19 cellular contexts compared by ENCODE assay signal in the genomic region with DNA sequence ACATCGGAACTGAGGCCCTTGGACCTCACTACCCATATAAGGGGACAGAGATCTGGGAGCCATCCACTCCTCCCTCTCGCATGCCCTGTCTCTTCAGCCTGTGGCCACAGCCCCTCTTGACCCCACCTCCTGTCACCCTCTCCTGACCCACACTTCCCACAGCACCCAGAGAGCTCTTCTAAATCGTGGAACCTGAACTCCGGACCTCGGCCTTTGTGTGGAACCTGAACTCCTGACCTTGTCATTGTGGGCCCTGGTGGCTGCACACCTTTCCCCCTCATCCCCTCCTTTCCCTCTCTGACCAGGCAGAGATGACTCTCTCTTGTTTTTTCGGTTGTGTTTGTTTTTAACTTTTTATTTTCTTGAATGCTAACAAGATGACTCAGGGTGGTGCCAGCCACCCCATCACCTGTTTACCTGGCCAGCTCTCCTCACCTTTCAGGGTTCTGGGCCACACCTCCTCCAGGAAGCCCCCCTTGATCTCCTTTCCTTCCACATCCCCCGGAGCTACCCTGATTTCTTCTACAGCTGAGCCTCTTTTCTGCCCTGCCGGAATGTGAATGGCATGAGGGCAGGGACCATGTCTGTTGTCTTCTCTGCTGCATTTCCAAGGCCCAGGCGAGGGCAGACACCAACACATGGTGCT. TPM values are rescaled to one million over a fixed set of nuclear protein-coding genes. Genes with fewer than 3 reads are reported as not detected.
DNase-seq lines count a peak whose midpoint lies in the region; ATAC-seq and TF ChIP-seq lines count a peak whose summit lies in the region.
"Had no signal": no experiment of that assay in that cellular context is flagged by ENCODE, and none has a peak within 500 bp of the region (broad histone marks: within the 10 kb centered on the region; RNA-seq: fewer than 3 reads in every experiment).

No MANE protein-coding gene starts in this region.

- H3K9me3 Mint-ChIP-seq in activated CD4-positive, alpha-beta T cell treated with anti-CD3 and anti-CD28 coated beads, Interleukin-2, amount 10 ng/mL, durations not matched to agents 7 days and 5 days = no peaks in the 10 kb centered on the region
- H3K9me3 Mint-ChIP-seq in CD4-positive, alpha-beta T cell = no peaks in the 10 kb centered on the region
- H3K9me3 Mint-ChIP-seq in activated naive CD8-positive, alpha-beta T cell treated with anti-CD3 and anti-CD28 coated beads, Interleukin-2, amount 50 U/mL, for 24 hours = no peaks in the 10 kb centered on the region
- no peaks in the 10 kb centered on the region for H3K9me3 Mint-ChIP-seq in neural crest cell

- intact Hi-C loops in CD4-positive, alpha-beta T cell (cut with DNase I, micrococcal nuclease) = loop anchor here in 1 of 2 experiments (10.0 kb wide), 1 partner anchor 422 kb away; a partner anchor contains a TSS

- no peak overlapping the region for H3K4me3 Mint-ChIP-seq in activated CD4-positive, alpha-beta T cell treated with anti-CD3 and anti-CD28 coated beads, Interleukin-2, amount 10 ng/mL, durations not matched to agents 7 days and 5 days
- peak overlapping the region; percentile 51 for H3K4me3 Mint-ChIP-seq in CD4-positive, alpha-beta T cell
- H3K4me3 Mint-ChIP-seq in activated naive CD8-positive, alpha-beta T cell treated with anti-CD3 and anti-CD28 coated beads, Interleukin-2, amount 50 U/mL, for 24 hours = no peak overlapping the region
- H3K4me3 Mint-ChIP-seq in neural crest cell = peak overlapping the region; percentile 19

- no peaks in the 10 kb centered on the region for H3K9me3 ChIP-seq in CD4-positive, alpha-beta T cell (ENCODE audit: control insufficient read depth, low read length)
- H3K9me3 ChIP-seq: BLaER1 had no signal

- no peak for DNase-seq in activated CD4-positive, alpha-beta T cell treated with anti-CD3 and anti-CD28 coated beads, Interleukin-2, amount 10 ng/mL, durations not matched to agents 7 days and 5 days
- no peak for DNase-seq in activated CD4-positive, alpha-beta T cell treated with anti-CD3 and anti-CD28 coated beads, Interleukin-2, amount 50 U/mL, for 4 hours
- no peak for DNase-seq in CD4-positive, alpha-beta T cell
- DNase-seq in activated naive CD8-positive, alpha-beta T cell treated with anti-CD3 and anti-CD28 coated beads, Interleukin-2, amount 50 U/mL, for 24 hours = no peak
- DNase-seq in neural crest cell (ENCODE audit: low read depth, low spot score) = no peak
- DNase-seq in COLO668 (lab: John Stamatoyannopoulos, UW; ENCODE audit: unreplicated experiment) = no peak
- DNase-seq: 8988T, GF-D8, GM23248, MG63, NCI-H1105, NCI-H1694, NCI-H510A treated with DMSO at 0.1 percent for 48 hours, NCI-H82, PC-3 had no signal

- no peaks in the 10 kb centered on the region for H3K27me3 ChIP-seq in CD4-positive, alpha-beta T cell (ENCODE audit: control insufficient read depth, insufficient read depth, low read length)
- H3K27me3 ChIP-seq: BLaER1, MG63 had no signal

- POLR2A ChIA-PET in activated CD4-positive, alpha-beta T cell treated with anti-CD3 and anti-CD28 coated beads, Interleukin-2, amount 10 ng/mL, durations not matched to agents 7 days and 5 days (lab: Charles Lee) = no interaction called here
- POLR2A ChIA-PET in CD4-positive, alpha-beta T cell (lab: Charles Lee) = interaction anchor here (0.9 kb wide), 1 partner anchor 132 kb away, joined by 3 read pairs; no protein-coding TSS in a partner anchor

- no peaks in the 10 kb centered on the region for H3K27me3 Mint-ChIP-seq in activated CD4-positive, alpha-beta T cell treated with anti-CD3 and anti-CD28 coated beads, Interleukin-2, amount 10 ng/mL, durations not matched to agents 7 days and 5 days
- H3K27me3 Mint-ChIP-seq in CD4-positive, alpha-beta T cell = no peaks in the 10 kb centered on the region
- no peaks in the 10 kb centered on the region for H3K27me3 Mint-ChIP-seq in activated naive CD8-positive, alpha-beta T cell treated with anti-CD3 and anti-CD28 coated beads, Interleukin-2, amount 50 U/mL, for 24 hours
- no peaks in the 10 kb centered on the region for H3K27me3 Mint-ChIP-seq in neural crest cell (ENCODE audit: low read depth)

- no peak overlapping the region for H3K27ac ChIP-seq in CD4-positive, alpha-beta T cell (ENCODE audit: low read depth, low read length)
- H3K27ac ChIP-seq: BLaER1, GM23248 had no signal

- peak overlapping the region; percentile 52 for H3K27ac Mint-ChIP-seq in activated CD4-positive, alpha-beta T cell treated with anti-CD3 and anti-CD28 coated beads, Interleukin-2, amount 10 ng/mL, durations not matched to agents 7 days and 5 days
- H3K27ac Mint-ChIP-seq in CD4-positive, alpha-beta T cell = no peak overlapping the region
- peak overlapping the region; percentile 35 for H3K27ac Mint-ChIP-seq in activated naive CD8-positive, alpha-beta T cell treated with anti-CD3 and anti-CD28 coated beads, Interleukin-2, amount 50 U/mL, for 24 hours
- no peak overlapping the region for H3K27ac Mint-ChIP-seq in neural crest cell (ENCODE audit: unreplicated experiment)

- no peak for TF ChIP-seq CTCF in CD4-positive, alpha-beta T cell (IDR thresholded peaks at IDR 0.05)
- TF ChIP-seq CTCF in neural crest cell (conservative IDR thresholded peaks at IDR 0.05) = no peak

- CTCF ChIA-PET in activated CD4-positive, alpha-beta T cell treated with anti-CD3 and anti-CD28 coated beads, Interleukin-2, amount 10 ng/mL, durations not matched to agents 7 days and 5 days (lab: Charles Lee) = interaction anchor here (2.9 to 9.3 kb wide), 4 partner anchors 134 to 159 kb away, joined by 13 to 148 read pairs (median 18); a partner anchor contains a TSS
- CTCF ChIA-PET in CD4-positive, alpha-beta T cell (lab: Charles Lee) = interaction anchor here (4.4 kb wide), 1 partner anchor 131 kb away, joined by 56 read pairs; no protein-coding TSS in a partner anchor

- no peak for ATAC-seq in CD4-positive, alpha-beta T cell (ENCODE audit: poor library complexity)
- no peak for ATAC-seq in activated naive CD8-positive, alpha-beta T cell treated with anti-CD3 and anti-CD28 coated beads, Interleukin-2, amount 50 U/mL, for 24 hours
- no peak for ATAC-seq in GM21529 (IDR thresholded peaks at IDR 0.05; ENCODE audit: unreplicated experiment)
- no peak for ATAC-seq in activated CD4-positive, CD25-positive, alpha-beta regulatory T cell treated with anti-CD3 and anti-CD28 coated beads, Interleukin-2, amount 50 U/mL, for 24 hours
- ATAC-seq: HCT116, PC-3 had no signal

- H3K36me3 Mint-ChIP-seq in activated CD4-positive, alpha-beta T cell treated with anti-CD3 and anti-CD28 coated beads, Interleukin-2, amount 10 ng/mL, durations not matched to agents 7 days and 5 days (ENCODE audit: low read depth) = peaks cover 46% of the 10 kb centered on the region
- H3K36me3 Mint-ChIP-seq in CD4-positive, alpha-beta T cell (ENCODE audit: low read depth) = peaks cover 65% of the 10 kb centered on the region
- peaks cover 52% of the 10 kb centered on the region for H3K36me3 Mint-ChIP-seq in activated naive CD8-positive, alpha-beta T cell treated with anti-CD3 and anti-CD28 coated beads, Interleukin-2, amount 50 U/mL, for 24 hours (ENCODE audit: low read depth)
- H3K36me3 Mint-ChIP-seq in neural crest cell (ENCODE audit: low read depth) = peaks cover 10% of the 10 kb centered on the region

- peaks cover 35% of the 10 kb centered on the region for H3K4me1 Mint-ChIP-seq in activated CD4-positive, alpha-beta T cell treated with anti-CD3 and anti-CD28 coated beads, Interleukin-2, amount 10 ng/mL, durations not matched to agents 7 days and 5 days
- H3K4me1 Mint-ChIP-seq in CD4-positive, alpha-beta T cell (ENCODE audit: low read depth) = peaks cover 22% of the 10 kb centered on the region
- H3K4me1 Mint-ChIP-seq in activated naive CD8-positive, alpha-beta T cell treated with anti-CD3 and anti-CD28 coated beads, Interleukin-2, amount 50 U/mL, for 24 hours = peaks cover 52% of the 10 kb centered on the region
- peaks cover 5% of the 10 kb centered on the region for H3K4me1 Mint-ChIP-seq in neural crest cell

RNA-seq across cellular contexts. Expression of a gene that starts 5.1 kb away (rescaled TPM):
- 10 to 100 TPM; 58.7 to 67.9 TPM for total RNA-seq in activated CD4-positive, alpha-beta T cell treated with anti-CD3 and anti-CD28 coated beads, Interleukin-2, amount 10 ng/mL, durations not matched to agents 7 days and 5 days
- 10 to 100 TPM; 44.6 to 47.3 TPM for total RNA-seq in CD4-positive, alpha-beta T cell
- total RNA-seq in neural crest cell = 75.4 and 75.6 TPM in 2 replicates

RNA-seq across cellular contexts. Expression of a gene that starts 13.8 kb away (rescaled TPM):
- total RNA-seq in activated CD4-positive, alpha-beta T cell treated with anti-CD3 and anti-CD28 coated beads, Interleukin-2, amount 10 ng/mL, durations not matched to agents 7 days and 5 days = 1 to 10 TPM; 8.0 to 9.0 TPM
- 1 to 10 TPM; 7.0 to 7.4 TPM for total RNA-seq in CD4-positive, alpha-beta T cell
- 0.14 and 0.23 TPM in 2 replicates for total RNA-seq in neural crest cell

RNA-seq across cellular contexts. Expression of a gene that starts 26.0 kb away (rescaled TPM):
- 1 to 10 TPM; 6.1 to 6.5 TPM for total RNA-seq in activated CD4-positive, alpha-beta T cell treated with anti-CD3 and anti-CD28 coated beads, Interleukin-2, amount 10 ng/mL, durations not matched to agents 7 days and 5 days
- 10 to 100 TPM; 14.6 to 17.2 TPM for total RNA-seq in CD4-positive, alpha-beta T cell
- total RNA-seq in neural crest cell = 24.8 and 26.3 TPM in 2 replicates

RNA-seq across cellular contexts. Expression of a gene that starts 29.7 kb away (rescaled TPM):
- total RNA-seq in activated CD4-positive, alpha-beta T cell treated with anti-CD3 and anti-CD28 coated beads, Interleukin-2, amount 10 ng/mL, durations not matched to agents 7 days and 5 days = 1 to 10 TPM; 1.4 to 1.8 TPM
- total RNA-seq in CD4-positive, alpha-beta T cell = under 1 TPM; 0.52 to 0.70 TPM
- not detected in 2 replicates for total RNA-seq in neural crest cell
- total RNA-seq: PC-3 had no signal

RNA-seq across cellular contexts. Expression of a gene that starts 32.7 kb away (rescaled TPM):
- total RNA-seq in activated CD4-positive, alpha-beta T cell treated with anti-CD3 and anti-CD28 coated beads, Interleukin-2, amount 10 ng/mL, durations not matched to agents 7 days and 5 days = under 1 TPM; 0.12 to 0.17 TPM
- not detected for total RNA-seq in CD4-positive, alpha-beta T cell
- not detected in 2 replicates for total RNA-seq in neural crest cell

Comparison
In these comparisons a context has a peak if more than half of its experiments do, and no peak if none do; other contexts are left out.
1. H3K27ac Mint-ChIP-seq: peak in activated CD4-positive, alpha-beta T cell treated with anti-CD3 and anti-CD28 coated beads, Interleukin-2, amount 10 ng/mL, durations not matched to agents 7 days and 5 days (single experiment) and activated naive CD8-positive, alpha-beta T cell treated with anti-CD3 and anti-CD28 coated beads, Interleukin-2, amount 50 U/mL, for 24 hours (single experiment); none in CD4-positive, alpha-beta T cell (single experiment) and neural crest cell (single experiment).
2. H3K4me3 Mint-ChIP-seq: peak in CD4-positive, alpha-beta T cell (single experiment) and neural crest cell (single experiment); none in activated CD4-positive, alpha-beta T cell treated with anti-CD3 and anti-CD28 coated beads, Interleukin-2, amount 10 ng/mL, durations not matched to agents 7 days and 5 days (single experiment) and activated naive CD8-positive, alpha-beta T cell treated with anti-CD3 and anti-CD28 coated beads, Interleukin-2, amount 50 U/mL, for 24 hours (single experiment).